Comparison of ENCODE assay signal across 8 cellular contexts in the genomic region with DNA sequence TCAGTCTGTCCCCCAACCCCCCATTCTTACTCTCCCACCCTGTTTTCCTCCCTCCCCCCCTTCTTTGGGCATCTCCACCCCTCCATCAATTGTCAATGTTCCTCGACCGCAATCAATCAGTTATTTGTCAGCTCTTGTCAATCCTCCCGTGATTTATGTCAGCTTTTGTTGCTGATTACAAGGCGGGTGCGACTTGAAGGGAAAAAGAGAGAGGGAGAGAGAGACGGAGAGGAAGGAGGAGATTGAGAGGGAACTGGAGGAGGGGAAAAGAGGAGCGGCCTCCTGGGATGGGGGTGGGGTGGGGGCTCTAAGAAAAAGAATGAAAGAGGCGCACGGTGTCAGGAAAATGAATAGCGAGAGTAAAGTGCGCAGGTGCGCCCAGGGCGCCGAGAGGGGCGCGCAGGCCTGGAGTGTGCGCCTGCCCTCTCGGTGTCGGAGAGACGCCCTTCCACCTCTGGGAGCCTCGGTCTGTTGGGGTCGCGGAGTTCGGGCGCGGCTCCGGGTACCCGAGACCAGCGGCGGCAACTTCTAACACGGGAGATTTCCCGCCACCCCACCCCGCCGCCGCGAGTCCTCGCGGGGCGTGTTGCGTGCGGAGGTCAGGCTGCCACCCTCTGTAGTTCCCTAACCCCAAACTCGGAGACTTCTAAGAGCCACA. TPM values are rescaled to one million over a fixed set of nuclear protein-coding genes. Genes with fewer than 3 reads are reported as not detected.
DNase-seq lines count a peak whose midpoint lies in the region; ATAC-seq, FAIRE-seq and TF ChIP-seq lines count a peak whose summit lies in the region.

No MANE protein-coding gene starts in this region.

- H3K79me2 ChIP-seq in hepatocyte, result peaks cover 73% of the 10 kb centered on the region

- no peak overlapping the region for H3K27ac Mint-ChIP-seq in activated naive CD8-positive, alpha-beta T cell treated with anti-CD3 and anti-CD28 coated beads, Interleukin-2, amount 10 ng/mL, durations not matched to agents 7 days and 5 days

- H3K4me1 Mint-ChIP-seq in activated naive CD8-positive, alpha-beta T cell treated with anti-CD3 and anti-CD28 coated beads, Interleukin-2, amount 10 ng/mL, durations not matched to agents 7 days and 5 days, result peaks cover 15% of the 10 kb centered on the region

- ATAC-seq in activated naive CD8-positive, alpha-beta T cell treated with anti-CD3 and anti-CD28 coated beads, Interleukin-2, amount 10 ng/mL, durations not matched to agents 7 days and 5 days (ENCODE audit: low read depth), result no peak
- ATAC-seq in HG03139 (IDR thresholded peaks at IDR 0.05; ENCODE audit: unreplicated experiment), result no peak

- peak overlapping the region; percentile 85 for H3K4me3 Mint-ChIP-seq in activated naive CD8-positive, alpha-beta T cell treated with anti-CD3 and anti-CD28 coated beads, Interleukin-2, amount 10 ng/mL, durations not matched to agents 7 days and 5 days

- POLR2A ChIA-PET in activated naive CD8-positive, alpha-beta T cell treated with anti-CD3 and anti-CD28 coated beads, Interleukin-2, amount 10 ng/mL, durations not matched to agents 7 days and 5 days (lab: Charles Lee), result no interaction called here

- H3K4me1 ChIP-seq in hepatocyte (ENCODE audit: insufficient read depth), result peaks cover 13% of the 10 kb centered on the region

- no peaks in the 10 kb centered on the region for H3K9me2 ChIP-seq in hepatocyte (replicated peaks; ENCODE audit: insufficient read depth)

- H3K9me3 Mint-ChIP-seq in activated naive CD8-positive, alpha-beta T cell treated with anti-CD3 and anti-CD28 coated beads, Interleukin-2, amount 10 ng/mL, durations not matched to agents 7 days and 5 days, result no peaks in the 10 kb centered on the region

- under 1% methylated on average over 26 of the region's 42 CpGs for WGBS in hepatocyte (ENCODE audit: low lambda C conversion rate, missing lambda C conversion rate)

- H3K9me3 ChIP-seq in hepatocyte (ENCODE audit: low read depth), result no peaks in the 10 kb centered on the region

- peaks cover 30% of the 10 kb centered on the region for H4K20me1 ChIP-seq in hepatocyte (ENCODE audit: insufficient read depth, poor library complexity, severe bottlenecking)

- no peak for TF ChIP-seq POLR2A in GM12891 (IDR thresholded peaks at IDR 0.05; ENCODE audit: low read depth, low read length)

- peak overlapping the region; percentile 30 for H3K4me3 ChIP-seq in GM08714 (ENCODE audit: low read length)
- H3K4me3 ChIP-seq in hepatocyte, result peak overlapping the region; percentile 68
- H3K4me3 ChIP-seq in skeletal muscle cell (ENCODE audit: low read depth, low read length), result peak overlapping the region; percentile 98

- peaks cover 2% of the 10 kb centered on the region for H3K36me3 Mint-ChIP-seq in activated naive CD8-positive, alpha-beta T cell treated with anti-CD3 and anti-CD28 coated beads, Interleukin-2, amount 10 ng/mL, durations not matched to agents 7 days and 5 days

- FAIRE-seq in GM12891 (lab: Jason Lieb, UNC), result no peak

- TF ChIP-seq CTCF in hepatocyte (IDR thresholded peaks at IDR 0.05; ENCODE audit: poor library complexity), result no peak

- H3K27me3 ChIP-seq in hepatocyte, result no peaks in the 10 kb centered on the region

- H3K27me3 Mint-ChIP-seq in activated naive CD8-positive, alpha-beta T cell treated with anti-CD3 and anti-CD28 coated beads, Interleukin-2, amount 10 ng/mL, durations not matched to agents 7 days and 5 days, result peaks cover 68% of the 10 kb centered on the region

- peak overlapping the region; percentile 97 for H3K4me2 ChIP-seq in hepatocyte

- peak; percentile 91 for DNase-seq in NCI-H1105 treated with DMSO at 0.1 percent for 48 hours (lab: John Stamatoyannopoulos, UW)
- peak; percentile 39 for DNase-seq in activated naive CD8-positive, alpha-beta T cell treated with anti-CD3 and anti-CD28 coated beads, Interleukin-2, amount 10 ng/mL, durations not matched to agents 7 days and 5 days
- DNase-seq in hepatocyte (ENCODE audit: low spot score), result peak; percentile 87
- DNase-seq in skeletal muscle cell (ENCODE audit: low read depth), result no peak
- no peak for DNase-seq in GM12891 (ENCODE audit: insufficient read length, low spot score)
- no peak for DNase-seq in HuH-7.5 (ENCODE audit: low spot score)

- H3K27ac ChIP-seq in hepatocyte, result peak overlapping the region; percentile 96

- no peaks in the 10 kb centered on the region for H3K36me3 ChIP-seq in hepatocyte (replicated peaks; ENCODE audit: insufficient read depth, low read depth)

- peak overlapping the region; percentile 85 for H2AFZ ChIP-seq in hepatocyte

TF ChIP-seq in GM12891, 5 proteins besides CTCF, POLR2A, EP300 and RAD21:
- TF ChIP-seq POLR2AphosphoS5 (IDR thresholded peaks at IDR 0.05; ENCODE audit: low read depth, low read length) (no peak), PAX5 (IDR thresholded peaks at IDR 0.05; ENCODE audit: insufficient read depth, low read length, severe bottlenecking) (no peak), POU2F2 (IDR thresholded peaks at IDR 0.05; ENCODE audit: low read depth, low read length) (no peak), SPI1 (IDR thresholded peaks at IDR 0.05; ENCODE audit: low read depth, low read length) (no peak), TAF1 (IDR thresholded peaks at IDR 0.05; ENCODE audit: low read depth, low read length) (no peak)

RNA-seq across cellular contexts. Expression of a gene that starts 1.1 kb away (rescaled TPM):
- under 1 TPM; 0.23 to 0.42 TPM for total RNA-seq in activated naive CD8-positive, alpha-beta T cell treated with anti-CD3 and anti-CD28 coated beads, Interleukin-2, amount 10 ng/mL, durations not matched to agents 7 days and 5 days
- 17.6 and 19.6 TPM in 2 replicates for total RNA-seq in hepatocyte
- 11.5 and 14.1 TPM in 2 replicates for polyA plus RNA-seq in hepatocyte
- 0.05 TPM for polyA plus RNA-seq in GM12891 (2012; ENCODE audit: low read depth, missing spikeins)

RNA-seq across cellular contexts. Expression of a gene that starts 28.8 kb away (rescaled TPM):
- total RNA-seq in activated naive CD8-positive, alpha-beta T cell treated with anti-CD3 and anti-CD28 coated beads, Interleukin-2, amount 10 ng/mL, durations not matched to agents 7 days and 5 days, result not detected
- total RNA-seq in hepatocyte, result 5.6 and 6.8 TPM in 2 replicates
- polyA plus RNA-seq in hepatocyte, result 8.3 and 15.7 TPM in 2 replicates
- not detected for polyA plus RNA-seq in GM12891 (2012; ENCODE audit: low read depth, missing spikeins)

Comparison
In these comparisons a context has a peak if more than half of its experiments do, and no peak if none do; other contexts are left out.
1. H3K4me3 ChIP-seq: peak in every context shown above with its lines; median percentile 98 in skeletal muscle cell; 68 in hepatocyte; 30 in GM08714.
2. DNase-seq: peak in NCI-H1105 treated with DMSO at 0.1 percent for 48 hours (single experiment), activated naive CD8-positive, alpha-beta T cell treated with anti-CD3 and anti-CD28 coated beads, Interleukin-2, amount 10 ng/mL, durations not matched to agents 7 days and 5 days (single experiment) and hepatocyte (single experiment); none in skeletal muscle cell (single experiment), GM12891 (single experiment) and HuH-7.5 (single experiment).
3. RNA of a gene that starts 1.1 kb away (total RNA-seq): 17.6 to 19.6 TPM in hepatocyte; 0.23 to 0.42 TPM in activated naive CD8-positive, alpha-beta T cell treated with anti-CD3 and anti-CD28 coated beads, Interleukin-2, amount 10 ng/mL, durations not matched to agents 7 days and 5 days; every median in the first group is over 10 times any median in the second.